Comparison of ENCODE assay signal across 8 cellular contexts in the genomic region with DNA sequence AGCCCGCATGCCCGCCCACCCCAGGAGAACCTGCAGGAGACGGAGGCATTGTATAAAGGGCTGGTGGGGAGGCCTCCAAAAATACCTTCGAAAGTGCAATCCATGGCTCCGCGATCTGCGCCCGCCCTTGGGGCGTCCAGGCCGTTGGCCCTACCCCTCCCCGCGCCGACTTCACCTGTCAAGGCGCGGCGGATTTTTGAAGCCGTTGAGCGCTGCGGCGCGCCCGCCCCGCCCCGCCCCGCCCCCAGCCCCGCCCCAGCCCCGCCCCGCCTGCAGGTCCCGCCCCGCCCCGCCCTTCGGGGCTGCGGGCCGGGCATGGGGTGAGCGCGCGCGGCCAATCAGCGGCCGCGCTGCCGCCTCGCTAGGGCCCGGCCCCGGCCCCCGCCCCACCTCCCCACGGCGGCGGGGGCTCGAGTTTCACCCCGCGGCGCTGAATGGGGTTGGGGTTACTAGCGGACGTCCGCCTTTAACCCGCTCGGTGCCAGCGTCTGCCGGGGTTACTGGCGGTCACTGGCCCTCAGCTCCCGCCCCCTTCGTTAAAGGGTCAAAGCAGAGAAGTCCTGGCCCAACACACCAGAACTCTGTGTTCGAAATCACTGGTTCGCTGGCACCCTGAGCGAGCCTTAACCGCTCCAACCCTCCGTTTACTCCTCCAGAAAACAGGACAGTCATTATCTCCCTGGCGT. TPM values are rescaled to one million over a fixed set of nuclear protein-coding genes. Genes with fewer than 3 reads are reported as not detected.
DNase-seq lines count a peak whose midpoint lies in the region; ATAC-seq, FAIRE-seq and TF ChIP-seq lines count a peak whose summit lies in the region.

No MANE protein-coding gene starts in this region.

- peaks cover 70% of the 10 kb centered on the region for H3K4me1 ChIP-seq in ACC112 (ENCODE audit: control insufficient read depth, insufficient read depth, low read length, unreplicated experiment)

- H3K27ac ChIP-seq in ACC112 (ENCODE audit: low read depth, low read length), result peak overlapping the region; percentile 50

- H3K4me3 ChIP-seq in ACC112 (ENCODE audit: low read depth, low read length) (peak overlapping the region; percentile 74), WI38 (ENCODE audit: low read depth, low read length) (peak overlapping the region; percentile 43), bronchial epithelial cell (ENCODE audit: low read depth, low read length) (peak overlapping the region; percentile 49)

- TF ChIP-seq CTCF in WI38 (IDR thresholded peaks at IDR 0.05; ENCODE audit: low read depth, low read length) (no peak), bronchial epithelial cell (IDR thresholded peaks at IDR 0.05; ENCODE audit: insufficient read depth, low read length, severe bottlenecking) (no peak)

- no peaks in the 10 kb centered on the region for H3K27me3 ChIP-seq in ACC112 (ENCODE audit: insufficient read depth, low read length)
- no peaks in the 10 kb centered on the region for H3K27me3 ChIP-seq in bronchial epithelial cell (ENCODE audit: control insufficient read depth, insufficient read depth, low read length)

- DNase-seq in NCI-H2171 treated with DMSO at 0.1 percent for 48 hours (lab: John Stamatoyannopoulos, UW), result peak; percentile 87
- peak; percentile 62 for DNase-seq in bronchial epithelial cell (ENCODE audit: low read depth)
- peak; percentile 97 for DNase-seq in islet precursor cell
- peak; percentile 59 for DNase-seq in stimulated activated CD4-positive, alpha-beta T cell treated with anti-CD3 and anti-CD28 coated beads, Interleukin-12 subunit alpha, Interleukin-12 subunit beta, amount 100 ng/mL, for 48 hours (ENCODE audit: low read depth in 2 of 3, low spot score in 1 of 3)

- no peak overlapping the region for H2AFZ ChIP-seq in ACC112 (ENCODE audit: low read length, unreplicated experiment)

- H3K36me3 ChIP-seq in ACC112 (ENCODE audit: insufficient read depth, low read length) (peaks cover 9% of the 10 kb centered on the region; the same call in 1 of the 2 replicates), bronchial epithelial cell (ENCODE audit: control insufficient read depth, insufficient read depth, low read length) (peaks cover 31% of the 10 kb centered on the region)

- no peak for FAIRE-seq in bronchial epithelial cell (lab: Jason Lieb, UNC)

- H3K79me2 ChIP-seq in ACC112 (ENCODE audit: control insufficient read depth, insufficient read depth, low read length, unreplicated experiment), result peaks cover 27% of the 10 kb centered on the region

- ATAC-seq in GM18519 (IDR thresholded peaks at IDR 0.05; ENCODE audit: low FRiP score, unreplicated experiment), result peak; percentile 42
- peak; percentile 70 for ATAC-seq in HG02973 (IDR thresholded peaks at IDR 0.05; ENCODE audit: unreplicated experiment)

RNA-seq across cellular contexts. Expression of gene SREBF1, which starts 13.2 kb away (rescaled TPM):
- total RNA-seq in bronchial epithelial cell, result 51.6 and 65.5 TPM in 2 replicates

Comparison
In these comparisons a context has a peak if more than half of its experiments do, and no peak if none do; other contexts are left out.
1. Peak in every context shown above with its lines: DNase-seq, ATAC-seq, H3K4me3 ChIP-seq and H3K27ac ChIP-seq.